In genomic region chr2:237965844-237966243, GRCh38 we compare ENCODE assay signal across 8 cellular contexts. TPM values are rescaled to one million over a fixed set of nuclear protein-coding genes. Genes with fewer than 3 reads are reported as not detected.
DNase-seq lines count a peak whose midpoint lies in the region; ATAC-seq and TF ChIP-seq lines count a peak whose summit lies in the region.
"Not testable (repeated sequence)": the region's sequence is repeated elsewhere in the genome, so short reads cannot be mapped to it uniquely, and the experiment has no call there.

No MANE protein-coding gene starts in this region.

- H3K36me3 ChIP-seq in Caco-2 (ENCODE audit: control insufficient read depth, insufficient read depth, low read length); OCI-LY3 (replicated peaks; ENCODE audit: low read depth, low read length); heart left ventricle; mucosa of stomach (ENCODE audit: control insufficient read depth, insufficient read depth, low read length); sigmoid colon: not testable (repeated sequence)

- POLR2A ChIA-PET in Caco-2 (lab: Charles Lee) = not testable (repeated sequence)

- BruUV-seq in Caco-2 (replicated peaks; lab: Mats Ljungman, UMichigan) = not testable (repeated sequence)

- 86 to 88% (median 87%) methylated on average over 13 of the region's 13 CpGs for WGBS in heart left ventricle, 4 donors
- 80 to 88% methylated on average over 13 of the region's 13 CpGs for WGBS in sigmoid colon, 2 donors

- TF ChIP-seq CTCF in Caco-2 (IDR thresholded peaks at IDR 0.05; ENCODE audit: insufficient read depth in 1 of 2, low read depth in 1 of 2, low read length in 1 of 2, severe bottlenecking in 1 of 2, unreplicated experiment in 1 of 2); OCI-LY3 (IDR thresholded peaks at IDR 0.05; ENCODE audit: low read depth, low read length); heart left ventricle (IDR thresholded peaks at IDR 0.05); sigmoid colon (IDR thresholded peaks at IDR 0.05); type B pancreatic cell (conservative IDR thresholded peaks at IDR 0.05): not testable (repeated sequence)

- not testable (repeated sequence) for H3K36me3 Mint-ChIP-seq in Caco-2 (ENCODE audit: insufficient read depth, unreplicated experiment); activated T-cell treated with anti-CD3 and anti-CD28 coated beads, Interleukin-2, amount 50 U/mL, for 4 hours (ENCODE audit: insufficient read depth); type B pancreatic cell
- H3K36me3 Mint-ChIP-seq in central memory CD8-positive, alpha-beta T cell (ENCODE audit: insufficient read depth) = peaks cover 11% of the 10 kb centered on the region

- TF ChIP-seq EP300 in sigmoid colon (IDR thresholded peaks at IDR 0.05) = not testable (repeated sequence)

- peaks cover 36% of the 10 kb centered on the region for H3K79me2 ChIP-seq in OCI-LY3 (ENCODE audit: low read length)

- H2AFZ ChIP-seq in OCI-LY3 (ENCODE audit: low read depth, low read length) = not testable (repeated sequence)

- H3K27ac Mint-ChIP-seq in Caco-2 (ENCODE audit: unreplicated experiment) (peak overlapping the region; percentile 53), type B pancreatic cell (peak overlapping the region; percentile 84)
- H3K27ac Mint-ChIP-seq in central memory CD8-positive, alpha-beta T cell (ENCODE audit: low read depth) = peak overlapping the region; percentile 90

- peak overlapping the region; percentile 82 for H3K4me2 ChIP-seq in OCI-LY3 (ENCODE audit: low read length)

- CTCF ChIA-PET in Caco-2 (lab: Charles Lee) = not testable (repeated sequence)

- intact Hi-C loops in Caco-2 (cut with micrococcal nuclease; ENCODE audit: unreplicated experiment) (loop anchor here (1.0 kb wide), 1 partner anchor 43 kb away; no protein-coding TSS in a partner anchor), heart left ventricle (cut with DNase I) (loop anchor here in 8 of 10 donors (2.0 to 10.0 kb wide), 7 partner anchors 39 to 109 kb away; partner anchors contain the start of genes SCLY (in 5 of the 8) and RAMP1 (in 1 of the 8)), sigmoid colon (cut with DNase I) (loop anchor here (2.0 to 5.0 kb wide), 2 partner anchors 39 to 95 kb away; partner anchors contain the start of gene SCLY)

- H4K20me1 ChIP-seq in OCI-LY3 (ENCODE audit: insufficient read depth, low read length) = peaks cover 11% of the 10 kb centered on the region

- H3K27me3 Mint-ChIP-seq in Caco-2 (ENCODE audit: insufficient read depth, unreplicated experiment); activated T-cell treated with anti-CD3 and anti-CD28 coated beads, Interleukin-2, amount 50 U/mL, for 4 hours (ENCODE audit: low read depth); central memory CD8-positive, alpha-beta T cell; type B pancreatic cell: not testable (repeated sequence)

- H3K4me3 Mint-ChIP-seq in Caco-2 (ENCODE audit: unreplicated experiment) (peak overlapping the region; percentile 80), type B pancreatic cell (peak overlapping the region; percentile 90)
- H3K4me3 Mint-ChIP-seq in activated T-cell treated with anti-CD3 and anti-CD28 coated beads, Interleukin-2, amount 50 U/mL, for 4 hours = peak overlapping the region; percentile 80
- peak overlapping the region; percentile 77 for H3K4me3 Mint-ChIP-seq in central memory CD8-positive, alpha-beta T cell

- not testable (repeated sequence) for H3K9ac ChIP-seq in OCI-LY3 (ENCODE audit: low read length)
- peak overlapping the region; percentile 64 for H3K9ac ChIP-seq in mucosa of stomach (ENCODE audit: low read length)

- not testable (repeated sequence) for H3K9me3 Mint-ChIP-seq in Caco-2 (ENCODE audit: unreplicated experiment); activated T-cell treated with anti-CD3 and anti-CD28 coated beads, Interleukin-2, amount 50 U/mL, for 4 hours; central memory CD8-positive, alpha-beta T cell; type B pancreatic cell

- not testable (repeated sequence) for TF ChIP-seq POLR2A in heart left ventricle (IDR thresholded peaks at IDR 0.05); sigmoid colon (IDR thresholded peaks at IDR 0.05)

- H3K4me1 Mint-ChIP-seq in Caco-2 (ENCODE audit: low read depth, unreplicated experiment) = not testable (repeated sequence)
- H3K4me1 Mint-ChIP-seq in activated T-cell treated with anti-CD3 and anti-CD28 coated beads, Interleukin-2, amount 50 U/mL, for 4 hours (ENCODE audit: low read depth) = peaks cover 31% of the 10 kb centered on the region
- peaks cover 38% of the 10 kb centered on the region for H3K4me1 Mint-ChIP-seq in central memory CD8-positive, alpha-beta T cell
- H3K4me1 Mint-ChIP-seq in type B pancreatic cell (ENCODE audit: unreplicated experiment) = peaks cover 31% of the 10 kb centered on the region

- H3K9me3 ChIP-seq in Caco-2; OCI-LY3 (ENCODE audit: insufficient read depth, low read length); mucosa of stomach (ENCODE audit: control insufficient read depth, low read length); sigmoid colon: not testable (repeated sequence)
- peaks cover 0 to 15% (median 7%) of the 10 kb centered on the region in 12 donors for H3K9me3 ChIP-seq in heart left ventricle

- not testable (repeated sequence) for H3K4me1 ChIP-seq in Caco-2
- peaks cover 19% of the 10 kb centered on the region for H3K4me1 ChIP-seq in OCI-LY3 (ENCODE audit: low read length)
- peaks cover 4 to 41% (median 29%) of the 10 kb centered on the region in 12 donors for H3K4me1 ChIP-seq in heart left ventricle
- H3K4me1 ChIP-seq in mucosa of stomach (ENCODE audit: control insufficient read depth, insufficient read depth, low read length) = peaks cover 15% of the 10 kb centered on the region
- H3K4me1 ChIP-seq in sigmoid colon = peaks cover 0 to 39% (median 28%) of the 10 kb centered on the region in 4 donors

- not testable (repeated sequence) for H3K27ac ChIP-seq in OCI-LY3 (ENCODE audit: low read length)
- H3K27ac ChIP-seq in heart left ventricle = peak overlapping the region in 5 of 12 donors; percentile 51 to 83 (median 78)
- H3K27ac ChIP-seq in sigmoid colon = peak overlapping the region; percentile 71 to 82 (median 80)

- DNase-seq in Caco-2; activated T-cell treated with anti-CD3 and anti-CD28 coated beads, Interleukin-2, amount 50 U/mL, for 4 hours; central memory CD8-positive, alpha-beta T cell (ENCODE audit: low spot score in 2 of 2); heart left ventricle; sigmoid colon; type B pancreatic cell (ENCODE audit: extremely low spot score, unreplicated experiment): not testable (repeated sequence)

- H3K4me3 ChIP-seq in Caco-2 (ENCODE audit: low read depth, low read length) = peak overlapping the region; percentile 42; the same call in 1 of the 2 replicates
- peak overlapping the region; percentile 98 for H3K4me3 ChIP-seq in OCI-LY3 (ENCODE audit: low read length)
- H3K4me3 ChIP-seq in heart left ventricle = peak overlapping the region; percentile 54 to 94 (median 72)
- H3K4me3 ChIP-seq in mucosa of stomach (ENCODE audit: low read length) = peak overlapping the region; percentile 80
- peak overlapping the region; percentile 43 to 79 (median 72) for H3K4me3 ChIP-seq in sigmoid colon

- ATAC-seq in activated T-cell treated with anti-CD3 and anti-CD28 coated beads, Interleukin-2, amount 50 U/mL, for 4 hours; central memory CD8-positive, alpha-beta T cell (replicated peaks; ENCODE audit: extremely low read depth, poor library complexity, severe bottlenecking); heart left ventricle: not testable (repeated sequence)

- H3K27me3 ChIP-seq in Caco-2 (replicated peaks; ENCODE audit: control insufficient read depth, insufficient read depth, low read length); OCI-LY3 (ENCODE audit: low read depth, low read length); heart left ventricle; mucosa of stomach (ENCODE audit: control insufficient read depth, insufficient read depth, low read length); sigmoid colon: not testable (repeated sequence)

RNA-seq across cellular contexts. Expression of gene UBE2F, which starts 1.0 kb away (rescaled TPM):
- total RNA-seq in Caco-2 (2022) = 33.9 and 38.9 TPM in 2 replicates
- 10 to 100 TPM; 64.2 to 66.2 (median 66.1) TPM for total RNA-seq in activated T-cell treated with anti-CD3 and anti-CD28 coated beads, Interleukin-2, amount 50 U/mL, for 4 hours
- total RNA-seq in heart left ventricle = 10 to 100 TPM; 54.2 to 73.8 (median 60.6) TPM
- polyA plus RNA-seq in heart left ventricle = 10 to 100 TPM; 56.4 to 83.4 TPM
- total RNA-seq in sigmoid colon = 10 to 100 TPM; 50.7 to 81.5 (median 66.4) TPM
- 100 to 1,000 TPM in 1 of 3 donors, 10 to 100 TPM in 2; 51.9 to 115 (median 73.3) TPM for polyA plus RNA-seq in sigmoid colon
- total RNA-seq in type B pancreatic cell (ENCODE audit: low replicate concordance) = 43.1 and 49.6 TPM in 2 replicates

Comparison
In these comparisons a context has a peak if more than half of its experiments do, and no peak if none do; other contexts are left out.
1. H3K4me3 ChIP-seq: peak in every context shown above with its lines; median percentile 98 in OCI-LY3; 80 in mucosa of stomach; 72 in sigmoid colon; 72 in heart left ventricle; 42 in Caco-2.